27 cellular contexts compared by ENCODE assay signal in genomic region chr17:81502471-81503017, GRCh38. TPM values are rescaled to one million over a fixed set of nuclear protein-coding genes. Genes with fewer than 3 reads are reported as not detected.
"Had no signal": no experiment of that assay in that cellular context is flagged by ENCODE, and none has a peak within 500 bp of the region (broad histone marks: within the 10 kb centered on the region; RNA-seq: fewer than 3 reads in every experiment).

No MANE protein-coding gene starts in this region.

- DNase-seq: activated B cell treated with CpG ODN at 0.5 μM for 24 hours; activated CD4-positive, alpha-beta T cell treated with anti-CD3 and anti-CD28 coated beads for 36 hours; activated CD4-positive, alpha-beta T cell treated with anti-CD3 and anti-CD28 coated beads, Interleukin-2, amount 50 U/mL, for 48 hours; activated CD8-positive, alpha-beta memory T cell treated with anti-CD3 and anti-CD28 coated beads, Interleukin-2, amount 50 U/mL, for 48 hours; activated naive CD4-positive, alpha-beta T cell treated with anti-CD3 and anti-CD28 coated beads for 36 hours; activated T-cell treated with anti-CD3 and anti-CD28 coated beads, Interleukin-2, amount 50 U/mL, for 4 hours; amygdala; effector CD8-positive, alpha-beta T cell; glutamatergic neuron; kidney glomerular epithelial cell; mammary epithelial cell; midbrain; natural killer cell; stimulated activated CD4-positive, alpha-beta T cell treated with anti-CD3 and anti-CD28 coated beads, Interleukin-2, amount 100 ng/mL, for 24 hours; stimulated activated naive CD4-positive, alpha-beta T cell; testis had no signal

- H3K9ac ChIP-seq: parathyroid adenoma had no signal

- H2AFZ ChIP-seq: hepatocyte, parathyroid adenoma had no signal

- H3K36me3 Mint-ChIP-seq: natural killer cell had no signal

- ATAC-seq: activated CD4-positive, alpha-beta T cell treated with anti-CD3 and anti-CD28 coated beads for 36 hours; activated T-cell treated with anti-CD3 and anti-CD28 coated beads, Interleukin-2, amount 50 U/mL, for 4 hours; left lung; right cardiac atrium had no signal

- H3K4me3 ChIP-seq: esophagus muscularis mucosa, hepatocyte, left lung, skin epidermis, testis had no signal

- H3K4me1 ChIP-seq: left lung, parathyroid adenoma, testis had no signal

- H3K9me3 ChIP-seq: esophagus muscularis mucosa, left lung, testis had no signal

- H3K9me3 Mint-ChIP-seq: activated B cell treated with CpG ODN at 0.5 μM for 24 hours; activated naive CD4-positive, alpha-beta T cell treated with anti-CD3 and anti-CD28 coated beads for 36 hours; activated T-cell treated with anti-CD3 and anti-CD28 coated beads, Interleukin-2, amount 50 U/mL, for 4 hours; activated T-helper 2 cell treated with anti-CD3 and anti-CD28 coated beads, Interferon-gamma antibody, Interleukin-2, Interleukin-4, amounts not matched to agents 10 μg/mL and 5 μg/mL and 100 μg/mL, durations not matched to agents 14 hours and 24 hours and 36 hours; dendritic cell treated with granulocyte-macrophage colony-stimulating factor and Interleukin-4, amounts not matched to agents 40 ng/mL and 50 ng/mL, for 4 days; natural killer cell; T-helper 1 cell treated with Interleukin-12 subunit alpha and Interleukin-12 subunit beta and Interleukin-4 antibody, amounts not matched to agents 30 μg/mL and 1 μg/mL, for 36 hours had no signal

- H3K4me2 ChIP-seq: hepatocyte had no signal

- H3K4me3 Mint-ChIP-seq: activated B cell treated with CpG ODN at 0.5 μM for 24 hours; activated CD4-positive, alpha-beta T cell treated with anti-CD3 and anti-CD28 coated beads for 36 hours; activated naive CD4-positive, alpha-beta T cell treated with anti-CD3 and anti-CD28 coated beads for 36 hours; activated T-cell treated with anti-CD3 and anti-CD28 coated beads, Interleukin-2, amount 50 U/mL, for 4 hours; dendritic cell treated with granulocyte-macrophage colony-stimulating factor and Interleukin-4, amounts not matched to agents 40 ng/mL and 50 ng/mL, for 4 days; natural killer cell; T-helper 1 cell treated with Interleukin-12 subunit alpha and Interleukin-12 subunit beta and Interleukin-4 antibody, amounts not matched to agents 30 μg/mL and 1 μg/mL, for 36 hours had no signal

- H3K27ac ChIP-seq: esophagus muscularis mucosa, hepatocyte, left lung, parathyroid adenoma, skin epidermis, testis had no signal

- FAIRE-seq: endothelial cell of umbilical vein, frontal cortex had no signal

- H3K4me1 Mint-ChIP-seq: activated B cell treated with CpG ODN at 0.5 μM for 24 hours; activated CD4-positive, alpha-beta T cell treated with anti-CD3 and anti-CD28 coated beads for 36 hours had no signal

- H3K36me3 ChIP-seq: esophagus muscularis mucosa, left lung had no signal

- H3K27ac Mint-ChIP-seq: activated B cell treated with CpG ODN at 0.5 μM for 24 hours; activated CD4-positive, alpha-beta T cell treated with anti-CD3 and anti-CD28 coated beads for 36 hours; activated naive CD4-positive, alpha-beta T cell treated with anti-CD3 and anti-CD28 coated beads for 36 hours; activated T-helper 2 cell treated with anti-CD3 and anti-CD28 coated beads, Interferon-gamma antibody, Interleukin-2, Interleukin-4, amounts not matched to agents 10 μg/mL and 5 μg/mL and 100 μg/mL, durations not matched to agents 14 hours and 24 hours and 36 hours; dendritic cell treated with granulocyte-macrophage colony-stimulating factor and Interleukin-4, amounts not matched to agents 40 ng/mL and 50 ng/mL, for 4 days; natural killer cell; T-helper 1 cell treated with Interleukin-12 subunit alpha and Interleukin-12 subunit beta and Interleukin-4 antibody, amounts not matched to agents 30 μg/mL and 1 μg/mL, for 36 hours had no signal

- H3K79me2 ChIP-seq: hepatocyte, parathyroid adenoma had no signal

- H3K27me3 ChIP-seq: hepatocyte, testis had no signal

- H3K27me3 Mint-ChIP-seq: activated B cell treated with CpG ODN at 0.5 μM for 24 hours had no signal

RNA-seq across cellular contexts. Expression of gene FSCN2, which starts 25.6 kb away (rescaled TPM):
- total RNA-seq: activated naive CD4-positive, alpha-beta T cell treated with anti-CD3 and anti-CD28 coated beads for 36 hours had no signal
